In the genomic region with DNA sequence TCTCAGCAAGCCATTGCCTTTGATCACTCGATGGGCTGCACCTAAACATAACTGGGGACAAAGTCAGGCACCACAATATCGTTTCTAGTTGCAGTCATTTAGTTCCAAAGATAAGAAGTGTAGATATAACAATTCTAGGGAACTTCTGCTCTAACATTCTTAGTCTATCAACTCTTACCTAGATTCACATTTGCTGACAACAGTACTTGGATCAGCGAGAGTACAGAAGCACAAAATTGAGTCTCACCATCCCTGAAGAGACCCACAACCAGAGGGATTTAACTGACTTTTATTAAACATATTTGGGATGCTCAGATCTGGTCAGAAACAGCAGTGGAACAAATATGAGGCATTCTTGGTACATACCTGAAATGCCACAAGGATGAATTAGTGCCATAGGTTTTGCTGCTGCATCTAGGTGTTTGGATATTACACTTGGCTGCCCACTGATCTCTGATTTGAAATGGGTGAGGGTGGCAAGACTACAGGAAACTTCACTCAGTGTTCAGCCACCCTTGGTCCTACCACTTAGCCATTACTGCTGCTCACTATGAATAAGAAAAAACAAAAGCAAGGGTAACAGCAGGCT, we compare ENCODE assay signal across 10 cellular contexts. TPM values are rescaled to one million over a fixed set of nuclear protein-coding genes. Genes with fewer than 3 reads are reported as not detected.
DNase-seq lines count a peak whose midpoint lies in the region; ATAC-seq, FAIRE-seq and TF ChIP-seq lines count a peak whose summit lies in the region.
"Had no signal": no experiment of that assay in that cellular context is flagged by ENCODE, and none has a peak within 500 bp of the region (broad histone marks: within the 10 kb centered on the region; RNA-seq: fewer than 3 reads in every experiment).

No MANE protein-coding gene starts in this region.

- no peaks in the 10 kb centered on the region for H3K9me1 ChIP-seq in keratinocyte (ENCODE audit: control insufficient read depth, extremely low read depth, insufficient read depth, low read length)

- H3K9me2 ChIP-seq in hepatocyte (replicated peaks; ENCODE audit: insufficient read depth) = no peaks in the 10 kb centered on the region

- peaks cover 47 to 51% (median 50%) of the 10 kb centered on the region in 3 donors for H3K4me1 Mint-ChIP-seq in CD8-positive, alpha-beta memory T cell
- H3K4me1 Mint-ChIP-seq in T-cell = peaks cover 52% of the 10 kb centered on the region in 3 donors
- H3K4me1 Mint-ChIP-seq: nephron had no signal

- dilution Hi-C loops in keratinocyte (cut with MboI; ENCODE audit: extremely low pct_ligation_motif_present, low sequenced_read_pairs) = no loop called here

- FAIRE-seq in keratinocyte (lab: Jason Lieb, UNC) = no peak

- peak overlapping the region; percentile 7 for H3K9ac ChIP-seq in keratinocyte (ENCODE audit: control insufficient read depth, extremely low read depth, insufficient read depth, low read length)

- H3K36me3 ChIP-seq in CD8-positive, alpha-beta memory T cell (ENCODE audit: insufficient read depth, low read length) = no peaks in the 10 kb centered on the region
- H3K36me3 ChIP-seq in keratinocyte (ENCODE audit: control insufficient read depth in 2 of 2, extremely low read depth in 1 of 2, insufficient read depth in 2 of 2, low read length in 2 of 2) (no peaks in the 10 kb centered on the region), suprapubic skin (no peaks in the 10 kb centered on the region), hepatocyte (replicated peaks; ENCODE audit: insufficient read depth, low read depth) (no peaks in the 10 kb centered on the region)

- no peaks in the 10 kb centered on the region for H3K36me3 Mint-ChIP-seq in CD8-positive, alpha-beta memory T cell
- H3K36me3 Mint-ChIP-seq in T-cell = peaks cover 3% of the 10 kb centered on the region

- H3K9me3 Mint-ChIP-seq in CD8-positive, alpha-beta memory T cell = no peaks in the 10 kb centered on the region
- H3K9me3 Mint-ChIP-seq in T-cell = no peaks in the 10 kb centered on the region

- H3K4me3 Mint-ChIP-seq in CD8-positive, alpha-beta memory T cell = peak overlapping the region in 6 of 7 donors; percentile 80 to 92 (median 85)
- peak overlapping the region; percentile 62 to 77 (median 74) for H3K4me3 Mint-ChIP-seq in T-cell
- H3K4me3 Mint-ChIP-seq: nephron had no signal

- peaks cover 46% of the 10 kb centered on the region for H3K4me1 ChIP-seq in CD8-positive, alpha-beta memory T cell (ENCODE audit: insufficient read depth, low read length)
- H3K4me1 ChIP-seq in keratinocyte (ENCODE audit: control insufficient read depth, extremely low read depth, insufficient read depth, low read length) = peaks cover 31% of the 10 kb centered on the region
- peaks cover 10% of the 10 kb centered on the region for H3K4me1 ChIP-seq in suprapubic skin
- H3K4me1 ChIP-seq in hepatocyte (ENCODE audit: insufficient read depth) = no peaks in the 10 kb centered on the region

- 54% methylated on average over 3 of the region's 3 CpGs for WGBS in suprapubic skin
- 57% methylated on average over 3 of the region's 3 CpGs for WGBS in hepatocyte (ENCODE audit: low lambda C conversion rate, missing lambda C conversion rate)

- peak overlapping the region; percentile 94 to 99 (median 96) for H3K27ac Mint-ChIP-seq in CD8-positive, alpha-beta memory T cell
- H3K27ac Mint-ChIP-seq in T-cell = peak overlapping the region; percentile 89 to 90

- peak overlapping the region; percentile 54 for H3K4me2 ChIP-seq in keratinocyte (ENCODE audit: control insufficient read depth, extremely low read depth, insufficient read depth, low read depth, low read length)
- H3K4me2 ChIP-seq in hepatocyte = no peak overlapping the region

- POLR2A ChIA-PET in CD8-positive, alpha-beta memory T cell (lab: Charles Lee) = interaction anchor here (1.5 to 3.1 kb wide), 3 partner anchors 29 to 32 kb away, joined by 7 to 14 read pairs (median 10); a partner anchor contains a TSS
- POLR2A ChIA-PET in T-cell (lab: Charles Lee) = interaction anchor here in 1 of 2 donors (0.5 to 1.0 kb wide), 3 partner anchors 29 to 1879 kb away, joined by 3 to 9 read pairs (median 3); a partner anchor contains a TSS

- H4K20me1 ChIP-seq in keratinocyte (ENCODE audit: control insufficient read depth, extremely low read depth, insufficient read depth, low read length) (no peaks in the 10 kb centered on the region), hepatocyte (ENCODE audit: insufficient read depth, poor library complexity, severe bottlenecking) (no peaks in the 10 kb centered on the region)

- peaks cover 0 to 2% of the 10 kb centered on the region in 2 donors for H3K27me3 Mint-ChIP-seq in CD8-positive, alpha-beta memory T cell
- no peaks in the 10 kb centered on the region for H3K27me3 Mint-ChIP-seq in T-cell

- no peak for TF ChIP-seq POLR2A in suprapubic skin (IDR thresholded peaks at IDR 0.05)

- no peak for TF ChIP-seq EP300 in suprapubic skin (IDR thresholded peaks at IDR 0.05)

- no peaks in the 10 kb centered on the region for H3K27me3 ChIP-seq in CD8-positive, alpha-beta memory T cell (ENCODE audit: insufficient read depth, low read length, poor library complexity, severe bottlenecking)
- H3K27me3 ChIP-seq in keratinocyte (ENCODE audit: control insufficient read depth, extremely low read depth, insufficient read depth, low read length) (no peaks in the 10 kb centered on the region), suprapubic skin (no peaks in the 10 kb centered on the region), hepatocyte (no peaks in the 10 kb centered on the region)

- no peaks in the 10 kb centered on the region for H3K79me2 ChIP-seq in keratinocyte (ENCODE audit: control insufficient read depth, insufficient read depth, low read length)
- no peaks in the 10 kb centered on the region for H3K79me2 ChIP-seq in hepatocyte

- intact Hi-C loops in Right ventricle myocardium superior (cut with DNase I) = no loop called here

- peak overlapping the region; percentile 65 for H3K27ac ChIP-seq in CD8-positive, alpha-beta memory T cell (ENCODE audit: low read depth, low read length)
- H3K27ac ChIP-seq in keratinocyte (ENCODE audit: control insufficient read depth, insufficient read depth, low read length) (peak overlapping the region; percentile 47), suprapubic skin (no peak overlapping the region), hepatocyte (no peak overlapping the region)

- CTCF ChIA-PET in CD8-positive, alpha-beta memory T cell (lab: Charles Lee) = interaction anchor here (0.8 to 1.7 kb wide), 6 partner anchors 8 to 116 kb away, joined by 3 to 10 read pairs (median 4); a partner anchor contains a TSS
- CTCF ChIA-PET in T-cell (lab: Charles Lee) = interaction anchor here in 1 of 2 donors (0.7 kb wide), 1 partner anchor 31 kb away, joined by 3 read pairs; no protein-coding TSS in a partner anchor

- ATAC-seq in GM21390 (IDR thresholded peaks at IDR 0.05; ENCODE audit: unreplicated experiment) (peak; percentile 1), T-cell (replicated peaks in 1 of 4) (no peak), GM18868 (IDR thresholded peaks at IDR 0.05; ENCODE audit: unreplicated experiment) (no peak), Right ventricle myocardium superior (ENCODE audit: poor library complexity) (no peak)

- H3K4me3 ChIP-seq in CD8-positive, alpha-beta memory T cell (ENCODE audit: low read length) = no peak overlapping the region
- H3K4me3 ChIP-seq in keratinocyte (ENCODE audit: control insufficient read depth in 2 of 3, extremely low read depth in 1 of 3, insufficient read depth in 2 of 3, low read depth in 1 of 3, low read length in 3 of 3) = no peak overlapping the region
- H3K4me3 ChIP-seq in suprapubic skin = no peak overlapping the region
- H3K4me3 ChIP-seq in hepatocyte = no peak overlapping the region

- TF ChIP-seq CTCF in keratinocyte (optimal IDR thresholded peaks at IDR 0.05 in 1 of 3, IDR thresholded peaks at IDR 0.05 in 1 of 3, conservative IDR thresholded peaks at IDR 0.05 in 1 of 3; ENCODE audit: extremely low read depth in 1 of 3, insufficient read depth in 2 of 3, low read length in 3 of 3) (no peak), suprapubic skin (IDR thresholded peaks at IDR 0.05) (no peak), hepatocyte (IDR thresholded peaks at IDR 0.05; ENCODE audit: poor library complexity) (no peak)

- no peaks in the 10 kb centered on the region for H3K9me3 ChIP-seq in CD8-positive, alpha-beta memory T cell (ENCODE audit: low read length)
- no peaks in the 10 kb centered on the region for H3K9me3 ChIP-seq in keratinocyte (ENCODE audit: control insufficient read depth, low read depth, low read length)
- no peaks in the 10 kb centered on the region for H3K9me3 ChIP-seq in suprapubic skin
- H3K9me3 ChIP-seq in hepatocyte (ENCODE audit: low read depth) = no peaks in the 10 kb centered on the region

- H2AFZ ChIP-seq in keratinocyte (ENCODE audit: control insufficient read depth, low read length) (no peak overlapping the region), hepatocyte (no peak overlapping the region)

- DNase-seq in CD8-positive, alpha-beta memory T cell = no peak
- no peak for DNase-seq in T-cell
- DNase-seq in keratinocyte (ENCODE audit: low read depth, low spot score) = no peak
- no peak for DNase-seq in suprapubic skin (ENCODE audit: low spot score in 2 of 2)
- DNase-seq in Right ventricle myocardium superior = no peak
- no peak for DNase-seq in hepatocyte (ENCODE audit: low spot score)
- DNase-seq: NCI-H1436 had no signal

RNA-seq across cellular contexts. Expression of a gene that starts 28.9 kb away (rescaled TPM):
- total RNA-seq in CD8-positive, alpha-beta memory T cell = 100 to 1,000 TPM; 437 to 444 TPM
- 18.7 TPM for polyA plus RNA-seq in CD8-positive, alpha-beta memory T cell
- total RNA-seq in T-cell (100 to 1,000 TPM; 153 to 214 (median 179) TPM), suprapubic skin (100 to 1,000 TPM; 152 to 208 (median 186) TPM), Right ventricle myocardium superior (111 TPM), hepatocyte (104 and 107 TPM in 2 replicates)
- polyA plus RNA-seq in keratinocyte (53.6 to 66.5 TPM (median 55.7 TPM) in 3 replicates), hepatocyte (39.2 and 44.3 TPM in 2 replicates)
- 59.4 TPM for polyA plus RNA-seq in keratinocyte (2011; ENCODE audit: low read depth)
- 34.0 and 54.8 TPM in 2 replicates for polyA plus RNA-seq in keratinocyte (2011; cell fraction: cytosol; rRNA removed)
- polyA plus RNA-seq in keratinocyte (2011; cell fraction: nucleus; rRNA removed) = 266 and 282 TPM in 2 replicates
- polyA plus RNA-seq in keratinocyte (2012; ENCODE audit: low replicate concordance) = 67.6 and 78.3 TPM in 2 replicates
- 223 to 344 TPM (median 328 TPM) in 3 replicates for polyA minus RNA-seq in keratinocyte
- polyA minus RNA-seq in keratinocyte (2011; cell fraction: cytosol; rRNA and poly(A)+ RNA removed) = 106 TPM
- 327 and 509 TPM in 2 replicates for polyA minus RNA-seq in keratinocyte (2011; cell fraction: nucleus; rRNA and poly(A)+ RNA removed)

Comparison
In these comparisons a context has a peak if more than half of its experiments do, and no peak if none do; other contexts are left out.
1. H3K27ac ChIP-seq: peak in CD8-positive, alpha-beta memory T cell (single experiment) and keratinocyte (single experiment); none in suprapubic skin (single experiment) and hepatocyte (single experiment).